21 cellular contexts compared by ENCODE assay signal in the genomic region with DNA sequence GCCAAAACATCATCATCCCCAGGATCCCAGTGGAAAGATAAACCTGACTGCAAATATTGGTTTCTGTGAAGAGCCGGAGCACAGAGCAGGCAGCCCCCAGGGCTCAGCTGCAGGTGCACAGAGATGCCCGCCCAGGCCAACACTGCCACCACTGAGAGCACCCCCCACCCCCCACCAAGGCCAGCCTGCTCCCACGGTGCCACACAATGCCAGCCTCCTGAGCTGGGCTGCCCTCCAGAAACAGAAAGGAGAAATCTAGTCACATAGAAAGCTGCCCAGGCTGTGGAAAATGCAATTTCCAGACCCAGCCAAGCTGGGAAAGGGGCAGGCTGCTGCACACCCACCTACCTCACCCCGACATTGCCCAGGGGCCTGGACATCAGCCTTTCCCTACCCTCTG.
"Had no signal": no experiment of that assay in that cellular context is flagged by ENCODE, and none has a peak within 500 bp of the region (broad histone marks: within the 10 kb centered on the region; RNA-seq: fewer than 3 reads in every experiment).

No MANE protein-coding gene starts in this region.

- H3K9ac ChIP-seq: neural progenitor cell had no signal

- H3K9me3 ChIP-seq: colonic mucosa, left ventricle myocardium inferior, lower lobe of right lung, mucosa of descending colon, pancreas, prostate gland, right lobe of liver, tibial artery had no signal

- H3K27me3 Mint-ChIP-seq: stimulated activated memory B cell treated with anti-CD40 and anti-IgM and Interleukin-4, amounts not matched to agents 10 μg/mL and 1 μg/mL and 100 μg/mL, for 72 hours; stimulated activated naive CD8-positive, alpha-beta T cell treated with anti-CD3 and anti-CD28 coated beads, Interleukin-15, Interleukin-2, amounts not matched to agents 100 ng/mL and 50 ng/mL, for 24 hours had no signal

- H2AFZ ChIP-seq: hepatocyte, neural progenitor cell had no signal

- H3K4me3 ChIP-seq: colonic mucosa, hepatocyte, left ventricle myocardium inferior, lower lobe of right lung, mucosa of descending colon, neural progenitor cell, pancreas, prostate gland, right lobe of liver, tibial artery had no signal

- H3K27ac ChIP-seq: colonic mucosa, foreskin keratinocyte, hepatocyte, left ventricle myocardium inferior, lower lobe of right lung, neural progenitor cell, pancreas, prostate gland, right lobe of liver, tibial artery had no signal

- H3K4me3 Mint-ChIP-seq: endodermal cell; naive thymus-derived CD8-positive, alpha-beta T cell; neural progenitor cell; stimulated activated memory B cell treated with anti-CD40 and anti-IgM and Interleukin-4, amounts not matched to agents 10 μg/mL and 1 μg/mL and 100 μg/mL, for 72 hours; stimulated activated naive CD8-positive, alpha-beta T cell treated with anti-CD3 and anti-CD28 coated beads, Interleukin-15, Interleukin-2, amounts not matched to agents 100 ng/mL and 50 ng/mL, for 24 hours had no signal

- H3K79me2 ChIP-seq: hepatocyte had no signal

- H3K36me3 Mint-ChIP-seq: naive thymus-derived CD8-positive, alpha-beta T cell; neural progenitor cell; stimulated activated memory B cell treated with anti-CD40 and anti-IgM and Interleukin-4, amounts not matched to agents 10 μg/mL and 1 μg/mL and 100 μg/mL, for 72 hours had no signal

- H3K36me3 ChIP-seq: colonic mucosa, left ventricle myocardium inferior, lower lobe of right lung, neural progenitor cell, pancreas, prostate gland, right lobe of liver, tibial artery had no signal

- H3K9me3 Mint-ChIP-seq: neural progenitor cell; stimulated activated naive CD8-positive, alpha-beta T cell treated with anti-CD3 and anti-CD28 coated beads, Interleukin-15, Interleukin-2, amounts not matched to agents 100 ng/mL and 50 ng/mL, for 24 hours had no signal

- H3K27me3 ChIP-seq: colonic mucosa, foreskin keratinocyte, hepatocyte, neural progenitor cell, pancreas, right lobe of liver had no signal

- H3K4me1 Mint-ChIP-seq: naive thymus-derived CD8-positive, alpha-beta T cell; neural progenitor cell; stimulated activated memory B cell treated with anti-CD40 and anti-IgM and Interleukin-4, amounts not matched to agents 10 μg/mL and 1 μg/mL and 100 μg/mL, for 72 hours had no signal

- H3K4me1 ChIP-seq: colonic mucosa, left ventricle myocardium inferior, lower lobe of right lung, neural progenitor cell, pancreas, prostate gland, right lobe of liver, tibial artery had no signal

- H3K27ac Mint-ChIP-seq: endodermal cell; naive thymus-derived CD8-positive, alpha-beta T cell; neural progenitor cell; stimulated activated memory B cell treated with anti-CD40 and anti-IgM and Interleukin-4, amounts not matched to agents 10 μg/mL and 1 μg/mL and 100 μg/mL, for 72 hours; stimulated activated naive CD8-positive, alpha-beta T cell treated with anti-CD3 and anti-CD28 coated beads, Interleukin-15, Interleukin-2, amounts not matched to agents 100 ng/mL and 50 ng/mL, for 24 hours had no signal

- DNase-seq: colonic mucosa; dermis blood vessel endothelial cell; endodermal cell; erythroblast; foreskin keratinocyte; left ventricle myocardium inferior; lower lobe of right lung; mesendoderm; mucosa of descending colon; naive thymus-derived CD8-positive, alpha-beta T cell; pancreas; right lobe of liver; stimulated activated CD4-positive, alpha-beta T cell treated with anti-CD3 and anti-CD28 coated beads, Interleukin-15, amount 100 ng/mL, for 24 hours; stimulated activated CD4-positive, alpha-beta T cell treated with anti-CD3 and anti-CD28 coated beads, Interleukin-1b, Interleukin-23, amount 100 ng/mL, for 48 hours; stimulated activated CD4-positive, alpha-beta T cell treated with anti-CD3 and anti-CD28 coated beads, Interleukin-4, amount 100 ng/mL, for 24 hours; tibial artery had no signal

- H3K4me2 ChIP-seq: hepatocyte, neural progenitor cell had no signal
